In the genomic region with DNA sequence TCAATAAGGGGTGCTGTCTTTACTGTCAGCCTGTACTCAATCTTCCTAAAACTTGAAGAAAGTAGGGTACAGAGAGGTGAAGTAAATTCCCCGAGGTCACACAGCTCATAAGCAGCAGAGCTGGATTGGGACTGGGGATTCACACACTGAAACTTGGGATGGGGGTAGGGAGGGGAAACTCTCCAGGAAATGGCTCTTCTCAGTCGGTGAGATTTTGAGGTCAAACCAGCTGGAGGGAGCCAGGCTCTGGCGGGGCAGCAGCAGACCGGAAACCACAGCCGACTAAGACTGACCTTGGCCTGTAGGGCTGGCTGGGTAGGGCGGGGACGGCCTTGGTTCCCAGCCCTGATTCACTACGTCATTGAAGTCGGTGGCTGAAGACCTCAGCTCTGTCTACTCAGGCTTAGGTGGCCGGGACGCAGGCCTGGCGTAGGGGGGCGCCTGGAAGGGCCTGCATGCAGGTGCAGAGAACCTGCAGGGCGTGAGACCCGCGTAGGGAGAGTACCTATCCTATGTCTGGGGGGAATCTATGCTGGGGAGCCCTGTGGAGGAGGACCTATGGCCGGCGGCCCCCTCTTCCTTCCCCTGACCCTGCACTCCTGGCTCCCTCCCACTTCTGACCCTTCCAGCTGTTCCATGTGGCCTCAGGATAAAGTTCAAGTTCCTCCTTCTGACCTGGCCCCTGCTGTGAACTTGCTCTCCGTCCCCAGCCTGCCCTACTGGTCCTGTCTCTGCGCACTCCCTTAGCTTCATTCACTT, we compare ENCODE assay signal across 1 cellular context.
A peak's percentile ranks its signal among the peaks of the same experiment; 100 is the strongest.
TF ChIP-seq lines count a peak whose summit lies in the region.

No MANE protein-coding gene starts in this region.

TF ChIP-seq in K562, 482 proteins besides CTCF, POLR2A, EP300 and RAD21 (continued from another document and continues in another):
- TF ChIP-seq CHD2 (IDR thresholded peaks at IDR 0.05; ENCODE audit: low read depth, low read length) (no peak), HIVEP1 (CRISPR knock-in tag; IDR thresholded peaks at IDR 0.05) (no peak), NR4A1 (CRISPR knock-in tag; IDR thresholded peaks at IDR 0.05) (no peak), NR4A1 (tag; IDR thresholded peaks at IDR 0.05) (peak; percentile 60; the same call in 1 of the 2 replicates), GABPB2 (CRISPR knock-in tag; conservative IDR thresholded peaks at IDR 0.05) (no peak), RBBP5 (IDR thresholded peaks at IDR 0.05; ENCODE audit: borderline replicate concordance, insufficient read depth, low read length, poor library complexity, severe bottlenecking) (peak; percentile 70), PPARD (CRISPR knock-in tag; IDR thresholded peaks at IDR 0.05) (no peak), NR2F6 (CRISPR knock-in tag; IDR thresholded peaks at IDR 0.05) (no peak), ZNF274 (IDR thresholded peaks at IDR 0.05; ENCODE audit: borderline replicate concordance, low read depth, low read length) (no peak), POLR2AphosphoS5 (IDR thresholded peaks at IDR 0.05; ENCODE audit: control insufficient read depth, insufficient read depth, low read depth, low read length) (no peak), CC2D1A (IDR thresholded peaks at IDR 0.05) (no peak), MXI1 (IDR thresholded peaks at IDR 0.05; ENCODE audit: low read depth, low read length) (no peak), SRF (CRISPR knock-in tag; IDR thresholded peaks at IDR 0.05) (no peak; a peak in 1 of 4 replicates), POLR2AphosphoS2 (IDR thresholded peaks at IDR 0.05; ENCODE audit: low read length) (no peak), SIN3B (IDR thresholded peaks at IDR 0.05; ENCODE audit: low read depth) (no peak), POLR2G (IDR thresholded peaks at IDR 0.05; ENCODE audit: low read depth, low read length) (peak; percentile 66; the same call in 1 of the 2 replicates), HDAC3 (IDR thresholded peaks at IDR 0.05; ENCODE audit: borderline replicate concordance, partially characterized antibody) (no peak), ZSCAN29 (IDR thresholded peaks at IDR 0.05) (no peak), HDAC8 (tag; IDR thresholded peaks at IDR 0.05) (0 out of 2 replicates have a peak, but pooled peaks have one; percentile 26), YY1 (IDR thresholded peaks at IDR 0.05; ENCODE audit: borderline replicate concordance in 1 of 3, control insufficient read depth in 1 of 3, extremely low read depth in 1 of 3, insufficient read depth in 3 of 3, insufficient read length in 1 of 3, insufficient replicate concordance in 2 of 3, low read depth in 1 of 3, low read length in 2 of 3) (peak in 1 of 3 experiments; percentile 15), ZBTB7A (IDR thresholded peaks at IDR 0.05; ENCODE audit: borderline replicate concordance, control insufficient read depth, low read depth, low read length) (peak; percentile 65; the same call in 1 of the 2 replicates), NR3C1 (CRISPR knock-in tag; IDR thresholded peaks at IDR 0.05) (no peak), BCL6 (CRISPR knock-in tag; IDR thresholded peaks at IDR 0.05) (no peak), SMARCA4 (IDR thresholded peaks at IDR 0.05) (no peak), HNRNPH1 (optimal IDR thresholded peaks at IDR 0.05; ENCODE audit: low read depth, low read length) (no peak), MBD2 (IDR thresholded peaks at IDR 0.05; ENCODE audit: borderline replicate concordance, low read depth) (no peak), ZFP30 (CRISPR knock-in tag; IDR thresholded peaks at IDR 0.05; ENCODE audit: borderline replicate concordance) (no peak), SRSF1 (IDR thresholded peaks at IDR 0.05; ENCODE audit: low read depth, low read length) (no peak), SMARCE1 (IDR thresholded peaks at IDR 0.05) (peak; percentile 28; the same call in 1 of the 2 replicates), EGR1 (conservative IDR thresholded peaks at IDR 0.05) (no peak), CBX1 (IDR thresholded peaks at IDR 0.05; ENCODE audit: low read depth) (no peak), RCOR1 (IDR thresholded peaks at IDR 0.05; ENCODE audit: borderline replicate concordance in 1 of 2, low read depth in 2 of 2, low read length in 2 of 2) (peak in 1 of 2 experiments; percentile 83; a peak in 2 of 4 replicates), ZNF780A (CRISPR knock-in tag; IDR thresholded peaks at IDR 0.05) (no peak), PHB (CRISPR knock-in tag; IDR thresholded peaks at IDR 0.05) (no peak), NCOA2 (IDR thresholded peaks at IDR 0.05; ENCODE audit: partially characterized antibody in 2 of 2) (no peak), RBM22 (IDR thresholded peaks at IDR 0.05; ENCODE audit: low read depth, low read length, poor library complexity, severe bottlenecking) (no peak), SMAD4 (CRISPR knock-in tag; conservative IDR thresholded peaks at IDR 0.05) (peak; percentile 95), SNRNP70 (optimal IDR thresholded peaks at IDR 0.05; ENCODE audit: low read depth, low read length) (no peak), ZNF311 (CRISPR knock-in tag; IDR thresholded peaks at IDR 0.05) (no peak), FOXM1 (IDR thresholded peaks at IDR 0.05; ENCODE audit: low read depth) (no peak), FOXM1 (CRISPR knock-in tag; IDR thresholded peaks at IDR 0.05; ENCODE audit: low read depth) (no peak), KDM4B (IDR thresholded peaks at IDR 0.05; ENCODE audit: borderline replicate concordance in 2 of 2, low read depth in 1 of 2) (0 out of 4 replicates have a peak, but pooled peaks of 1 of the 2 experiments have one; percentile 18), JUND (IDR thresholded peaks at IDR 0.05; ENCODE audit: borderline replicate concordance, low read depth, low read length) (peak; percentile 43; the same call in 1 of the 2 replicates), JUND (tag; IDR thresholded peaks at IDR 0.05; ENCODE audit: borderline replicate concordance, low read depth, low read length) (peak; percentile 42; the same call in 1 of the 3 replicates), NEUROD1 (IDR thresholded peaks at IDR 0.05; ENCODE audit: borderline replicate concordance, low read depth, low read length, partially characterized antibody) (no peak)
- TF ChIP-seq, protein P1, sequence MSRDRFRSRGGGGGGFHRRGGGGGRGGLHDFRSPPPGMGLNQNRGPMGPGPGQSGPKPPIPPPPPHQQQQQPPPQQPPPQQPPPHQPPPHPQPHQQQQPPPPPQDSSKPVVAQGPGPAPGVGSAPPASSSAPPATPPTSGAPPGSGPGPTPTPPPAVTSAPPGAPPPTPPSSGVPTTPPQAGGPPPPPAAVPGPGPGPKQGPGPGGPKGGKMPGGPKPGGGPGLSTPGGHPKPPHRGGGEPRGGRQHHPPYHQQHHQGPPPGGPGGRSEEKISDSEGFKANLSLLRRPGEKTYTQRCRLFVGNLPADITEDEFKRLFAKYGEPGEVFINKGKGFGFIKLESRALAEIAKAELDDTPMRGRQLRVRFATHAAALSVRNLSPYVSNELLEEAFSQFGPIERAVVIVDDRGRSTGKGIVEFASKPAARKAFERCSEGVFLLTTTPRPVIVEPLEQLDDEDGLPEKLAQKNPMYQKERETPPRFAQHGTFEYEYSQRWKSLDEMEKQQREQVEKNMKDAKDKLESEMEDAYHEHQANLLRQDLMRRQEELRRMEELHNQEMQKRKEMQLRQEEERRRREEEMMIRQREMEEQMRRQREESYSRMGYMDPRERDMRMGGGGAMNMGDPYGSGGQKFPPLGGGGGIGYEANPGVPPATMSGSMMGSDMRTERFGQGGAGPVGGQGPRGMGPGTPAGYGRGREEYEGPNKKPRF (IDR thresholded peaks at IDR 0.05; ENCODE audit: low read depth, low read length): no peak
- TF ChIP-seq, protein P2, sequence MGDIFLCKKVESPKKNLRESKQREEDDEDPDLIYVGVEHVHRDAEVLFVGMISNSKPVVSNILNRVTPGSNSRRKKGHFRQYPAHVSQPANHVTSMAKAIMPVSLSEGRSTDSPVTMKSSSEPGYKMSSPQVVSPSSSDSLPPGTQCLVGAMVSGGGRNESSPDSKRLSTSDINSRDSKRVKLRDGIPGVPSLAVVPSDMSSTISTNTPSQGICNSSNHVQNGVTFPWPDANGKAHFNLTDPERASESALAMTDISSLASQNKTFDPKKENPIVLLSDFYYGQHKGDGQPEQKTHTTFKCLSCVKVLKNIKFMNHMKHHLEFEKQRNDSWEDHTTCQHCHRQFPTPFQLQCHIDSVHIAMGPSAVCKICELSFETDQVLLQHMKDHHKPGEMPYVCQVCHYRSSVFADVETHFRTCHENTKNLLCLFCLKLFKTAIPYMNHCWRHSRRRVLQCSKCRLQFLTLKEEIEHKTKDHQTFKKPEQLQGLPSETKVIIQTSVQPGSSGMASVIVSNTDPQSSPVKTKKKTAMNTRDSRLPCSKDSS (IDR thresholded peaks at IDR 0.05; ENCODE audit: low read depth, partially characterized antibody): no peak
- TF ChIP-seq, protein P3, sequence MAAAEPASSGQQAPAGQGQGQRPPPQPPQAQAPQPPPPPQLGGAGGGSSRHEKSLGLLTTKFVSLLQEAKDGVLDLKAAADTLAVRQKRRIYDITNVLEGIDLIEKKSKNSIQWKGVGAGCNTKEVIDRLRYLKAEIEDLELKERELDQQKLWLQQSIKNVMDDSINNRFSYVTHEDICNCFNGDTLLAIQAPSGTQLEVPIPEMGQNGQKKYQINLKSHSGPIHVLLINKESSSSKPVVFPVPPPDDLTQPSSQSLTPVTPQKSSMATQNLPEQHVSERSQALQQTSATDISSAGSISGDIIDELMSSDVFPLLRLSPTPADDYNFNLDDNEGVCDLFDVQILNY (CRISPR knock-in tag; IDR thresholded peaks at IDR 0.05): no peak
- TF ChIP-seq, protein P4, sequence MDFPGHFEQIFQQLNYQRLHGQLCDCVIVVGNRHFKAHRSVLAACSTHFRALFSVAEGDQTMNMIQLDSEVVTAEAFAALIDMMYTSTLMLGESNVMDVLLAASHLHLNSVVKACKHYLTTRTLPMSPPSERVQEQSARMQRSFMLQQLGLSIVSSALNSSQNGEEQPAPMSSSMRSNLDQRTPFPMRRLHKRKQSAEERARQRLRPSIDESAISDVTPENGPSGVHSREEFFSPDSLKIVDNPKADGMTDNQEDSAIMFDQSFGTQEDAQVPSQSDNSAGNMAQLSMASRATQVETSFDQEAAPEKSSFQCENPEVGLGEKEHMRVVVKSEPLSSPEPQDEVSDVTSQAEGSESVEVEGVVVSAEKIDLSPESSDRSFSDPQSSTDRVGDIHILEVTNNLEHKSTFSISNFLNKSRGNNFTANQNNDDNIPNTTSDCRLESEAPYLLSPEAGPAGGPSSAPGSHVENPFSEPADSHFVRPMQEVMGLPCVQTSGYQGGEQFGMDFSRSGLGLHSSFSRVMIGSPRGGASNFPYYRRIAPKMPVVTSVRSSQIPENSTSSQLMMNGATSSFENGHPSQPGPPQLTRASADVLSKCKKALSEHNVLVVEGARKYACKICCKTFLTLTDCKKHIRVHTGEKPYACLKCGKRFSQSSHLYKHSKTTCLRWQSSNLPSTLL (IDR thresholded peaks at IDR 0.05): no peak
- TF ChIP-seq, protein P5, sequence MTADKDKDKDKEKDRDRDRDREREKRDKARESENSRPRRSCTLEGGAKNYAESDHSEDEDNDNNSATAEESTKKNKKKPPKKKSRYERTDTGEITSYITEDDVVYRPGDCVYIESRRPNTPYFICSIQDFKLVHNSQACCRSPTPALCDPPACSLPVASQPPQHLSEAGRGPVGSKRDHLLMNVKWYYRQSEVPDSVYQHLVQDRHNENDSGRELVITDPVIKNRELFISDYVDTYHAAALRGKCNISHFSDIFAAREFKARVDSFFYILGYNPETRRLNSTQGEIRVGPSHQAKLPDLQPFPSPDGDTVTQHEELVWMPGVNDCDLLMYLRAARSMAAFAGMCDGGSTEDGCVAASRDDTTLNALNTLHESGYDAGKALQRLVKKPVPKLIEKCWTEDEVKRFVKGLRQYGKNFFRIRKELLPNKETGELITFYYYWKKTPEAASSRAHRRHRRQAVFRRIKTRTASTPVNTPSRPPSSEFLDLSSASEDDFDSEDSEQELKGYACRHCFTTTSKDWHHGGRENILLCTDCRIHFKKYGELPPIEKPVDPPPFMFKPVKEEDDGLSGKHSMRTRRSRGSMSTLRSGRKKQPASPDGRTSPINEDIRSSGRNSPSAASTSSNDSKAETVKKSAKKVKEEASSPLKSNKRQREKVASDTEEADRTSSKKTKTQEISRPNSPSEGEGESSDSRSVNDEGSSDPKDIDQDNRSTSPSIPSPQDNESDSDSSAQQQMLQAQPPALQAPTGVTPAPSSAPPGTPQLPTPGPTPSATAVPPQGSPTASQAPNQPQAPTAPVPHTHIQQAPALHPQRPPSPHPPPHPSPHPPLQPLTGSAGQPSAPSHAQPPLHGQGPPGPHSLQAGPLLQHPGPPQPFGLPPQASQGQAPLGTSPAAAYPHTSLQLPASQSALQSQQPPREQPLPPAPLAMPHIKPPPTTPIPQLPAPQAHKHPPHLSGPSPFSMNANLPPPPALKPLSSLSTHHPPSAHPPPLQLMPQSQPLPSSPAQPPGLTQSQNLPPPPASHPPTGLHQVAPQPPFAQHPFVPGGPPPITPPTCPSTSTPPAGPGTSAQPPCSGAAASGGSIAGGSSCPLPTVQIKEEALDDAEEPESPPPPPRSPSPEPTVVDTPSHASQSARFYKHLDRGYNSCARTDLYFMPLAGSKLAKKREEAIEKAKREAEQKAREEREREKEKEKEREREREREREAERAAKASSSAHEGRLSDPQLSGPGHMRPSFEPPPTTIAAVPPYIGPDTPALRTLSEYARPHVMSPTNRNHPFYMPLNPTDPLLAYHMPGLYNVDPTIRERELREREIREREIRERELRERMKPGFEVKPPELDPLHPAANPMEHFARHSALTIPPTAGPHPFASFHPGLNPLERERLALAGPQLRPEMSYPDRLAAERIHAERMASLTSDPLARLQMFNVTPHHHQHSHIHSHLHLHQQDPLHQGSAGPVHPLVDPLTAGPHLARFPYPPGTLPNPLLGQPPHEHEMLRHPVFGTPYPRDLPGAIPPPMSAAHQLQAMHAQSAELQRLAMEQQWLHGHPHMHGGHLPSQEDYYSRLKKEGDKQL (CRISPR knock-in tag; IDR thresholded peaks at IDR 0.05; ENCODE audit: borderline replicate concordance): no peak
- TF ChIP-seq, protein P6, sequence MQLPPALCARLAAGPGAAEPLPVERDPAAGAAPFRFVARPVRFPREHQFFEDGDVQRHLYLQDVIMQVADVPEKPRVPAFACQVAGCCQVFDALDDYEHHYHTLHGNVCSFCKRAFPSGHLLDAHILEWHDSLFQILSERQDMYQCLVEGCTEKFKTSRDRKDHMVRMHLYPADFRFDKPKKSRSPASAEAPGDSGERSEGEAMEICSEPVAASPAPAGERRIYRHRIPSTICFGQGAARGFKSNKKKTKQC (CRISPR knock-in tag; IDR thresholded peaks at IDR 0.05): no peak
- TF ChIP-seq, protein P7, sequence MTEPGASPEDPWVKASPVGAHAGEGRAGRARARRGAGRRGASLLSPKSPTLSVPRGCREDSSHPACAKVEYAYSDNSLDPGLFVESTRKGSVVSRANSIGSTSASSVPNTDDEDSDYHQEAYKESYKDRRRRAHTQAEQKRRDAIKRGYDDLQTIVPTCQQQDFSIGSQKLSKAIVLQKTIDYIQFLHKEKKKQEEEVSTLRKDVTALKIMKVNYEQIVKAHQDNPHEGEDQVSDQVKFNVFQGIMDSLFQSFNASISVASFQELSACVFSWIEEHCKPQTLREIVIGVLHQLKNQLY (CRISPR knock-in tag; conservative IDR thresholded peaks at IDR 0.05): no peak
- TF ChIP-seq, protein P8, sequence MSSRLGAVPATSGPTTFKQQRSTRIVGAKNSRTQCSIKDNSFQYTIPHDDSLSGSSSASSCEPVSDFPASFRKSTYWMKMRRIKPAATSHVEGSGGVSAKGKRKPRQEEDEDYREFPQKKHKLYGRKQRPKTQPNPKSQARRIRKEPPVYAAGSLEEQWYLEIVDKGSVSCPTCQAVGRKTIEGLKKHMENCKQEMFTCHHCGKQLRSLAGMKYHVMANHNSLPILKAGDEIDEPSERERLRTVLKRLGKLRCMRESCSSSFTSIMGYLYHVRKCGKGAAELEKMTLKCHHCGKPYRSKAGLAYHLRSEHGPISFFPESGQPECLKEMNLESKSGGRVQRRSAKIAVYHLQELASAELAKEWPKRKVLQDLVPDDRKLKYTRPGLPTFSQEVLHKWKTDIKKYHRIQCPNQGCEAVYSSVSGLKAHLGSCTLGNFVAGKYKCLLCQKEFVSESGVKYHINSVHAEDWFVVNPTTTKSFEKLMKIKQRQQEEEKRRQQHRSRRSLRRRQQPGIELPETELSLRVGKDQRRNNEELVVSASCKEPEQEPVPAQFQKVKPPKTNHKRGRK (tag; IDR thresholded peaks at IDR 0.05): no peak
